ENCODE assay signal across 1 cellular context in the genomic region with DNA sequence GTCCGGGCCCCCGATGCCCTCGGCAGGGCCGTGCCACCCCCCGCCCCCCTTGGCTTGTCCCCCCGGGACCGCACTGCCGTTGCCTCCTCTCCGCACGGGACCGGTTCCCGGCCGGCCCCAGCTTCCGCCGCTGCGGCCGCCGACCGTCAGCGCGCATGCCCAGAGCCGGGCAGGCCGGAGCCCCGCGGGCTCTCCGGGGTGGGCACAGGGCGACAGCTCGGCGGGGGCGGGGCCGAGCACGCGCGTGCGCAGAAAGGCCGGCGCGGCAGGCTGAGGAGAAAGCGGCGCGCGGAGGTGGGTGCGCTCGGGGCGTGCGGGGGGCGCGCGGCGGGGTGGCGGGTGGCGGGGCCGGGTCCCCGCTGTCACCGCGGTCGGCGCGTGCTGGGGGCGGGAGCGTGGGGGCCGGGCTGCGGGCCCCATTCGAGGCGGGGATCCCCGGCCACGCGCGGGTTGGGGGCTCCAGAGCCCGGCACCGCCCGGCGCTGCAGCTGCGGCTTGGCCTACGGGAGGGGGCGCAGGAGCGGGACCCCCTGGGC.
TF ChIP-seq lines count a peak whose summit lies in the region.

A gene (plus strand): TSS at position 251 of the 536 bp plus-strand sequence. CDS start 21,022 bp downstream, outside the sequence.

TF ChIP-seq in HepG2, 621 proteins besides CTCF, POLR2A, EP300 and RAD21 (continued from another document):
- TF ChIP-seq, protein P1, sequence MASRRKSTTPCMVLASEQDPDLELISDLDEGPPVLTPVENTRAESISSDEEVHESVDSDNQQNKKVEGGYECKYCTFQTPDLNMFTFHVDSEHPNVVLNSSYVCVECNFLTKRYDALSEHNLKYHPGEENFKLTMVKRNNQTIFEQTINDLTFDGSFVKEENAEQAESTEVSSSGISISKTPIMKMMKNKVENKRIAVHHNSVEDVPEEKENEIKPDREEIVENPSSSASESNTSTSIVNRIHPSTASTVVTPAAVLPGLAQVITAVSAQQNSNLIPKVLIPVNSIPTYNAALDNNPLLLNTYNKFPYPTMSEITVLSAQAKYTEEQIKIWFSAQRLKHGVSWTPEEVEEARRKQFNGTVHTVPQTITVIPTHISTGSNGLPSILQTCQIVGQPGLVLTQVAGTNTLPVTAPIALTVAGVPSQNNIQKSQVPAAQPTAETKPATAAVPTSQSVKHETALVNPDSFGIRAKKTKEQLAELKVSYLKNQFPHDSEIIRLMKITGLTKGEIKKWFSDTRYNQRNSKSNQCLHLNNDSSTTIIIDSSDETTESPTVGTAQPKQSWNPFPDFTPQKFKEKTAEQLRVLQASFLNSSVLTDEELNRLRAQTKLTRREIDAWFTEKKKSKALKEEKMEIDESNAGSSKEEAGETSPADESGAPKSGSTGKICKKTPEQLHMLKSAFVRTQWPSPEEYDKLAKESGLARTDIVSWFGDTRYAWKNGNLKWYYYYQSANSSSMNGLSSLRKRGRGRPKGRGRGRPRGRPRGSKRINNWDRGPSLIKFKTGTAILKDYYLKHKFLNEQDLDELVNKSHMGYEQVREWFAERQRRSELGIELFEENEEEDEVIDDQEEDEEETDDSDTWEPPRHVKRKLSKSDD (CRISPR knock-in tag; IDR thresholded peaks at IDR 0.05; ENCODE audit: low read depth): no peak
- TF ChIP-seq ZFY (CRISPR knock-in tag; IDR thresholded peaks at IDR 0.05) (peak; percentile 21; the same call in 1 of the 2 replicates), ZNF891 (CRISPR knock-in tag; IDR thresholded peaks at IDR 0.05) (no peak)
